ENCODE assay signal across 11 cellular contexts in genomic region chr14:23199141-23199540, GRCh38. TPM values are rescaled to one million over a fixed set of nuclear protein-coding genes. Genes with fewer than 3 reads are reported as not detected.
"Had no signal": no experiment of that assay in that cellular context is flagged by ENCODE, and none has a peak within 500 bp of the region (broad histone marks: within the 10 kb centered on the region; RNA-seq: fewer than 3 reads in every experiment).

No MANE protein-coding gene starts in this region.

RNA-seq across cellular contexts. Expression of gene RNF212B, which starts 38.6 kb away (rescaled TPM):
- total RNA-seq: activated CD4-positive, alpha-beta memory T cell treated with anti-CD3 and anti-CD28 coated beads, Interleukin-2, amount 10 ng/mL, durations not matched to agents 7 days and 5 days; activated CD4-positive, alpha-beta T cell treated with anti-CD3 and anti-CD28 coated beads for 36 hours; activated CD4-positive, alpha-beta T cell treated with anti-CD3 and anti-CD28 coated beads, Interleukin-2, amount 10 ng/mL, durations not matched to agents 7 days and 5 days; activated CD8-positive, alpha-beta memory T cell treated with anti-CD3 and anti-CD28 coated beads, Interleukin-2, amount 10 ng/mL, durations not matched to agents 7 days and 5 days; activated CD8-positive, alpha-beta T cell treated with anti-CD3 and anti-CD28 coated beads, Interleukin-2, amount 10 ng/mL, durations not matched to agents 7 days and 5 days; activated naive CD8-positive, alpha-beta T cell treated with anti-CD3 and anti-CD28 coated beads, Interleukin-2, amount 10 ng/mL, durations not matched to agents 7 days and 5 days; activated T-helper 2 cell treated with anti-CD3 and anti-CD28 coated beads, Interferon-gamma antibody, Interleukin-2, Interleukin-4, amounts not matched to agents 10 μg/mL and 5 μg/mL and 100 μg/mL, durations not matched to agents 14 hours and 24 hours and 36 hours; ascending aorta; bronchial epithelial cell; cardiac muscle cell; chondrocyte had no signal
- polyA plus RNA-seq: cardiac muscle cell had no signal
